8 cellular contexts compared by ENCODE assay signal in genomic region chr17:42101513-42102292, GRCh38. TPM values are rescaled to one million over a fixed set of nuclear protein-coding genes. Genes with fewer than 3 reads are reported as not detected.
A peak's percentile ranks its signal among the peaks of the same experiment; 100 is the strongest.
DNase-seq lines count a peak whose midpoint lies in the region; ATAC-seq, FAIRE-seq and TF ChIP-seq lines count a peak whose summit lies in the region.

No MANE protein-coding gene starts in this region.

- FAIRE-seq in GM19239 (lab: Jason Lieb, UNC) = no peak

- peaks cover 0 to 11% (median 9%) of the 10 kb centered on the region in 4 donors for H3K4me1 ChIP-seq in transverse colon

- H3K27ac ChIP-seq in transverse colon = no peak overlapping the region

- ATAC-seq in HG03095 (IDR thresholded peaks at IDR 0.05; ENCODE audit: unreplicated experiment) = no peak

- intact Hi-C loops in transverse colon (cut with DNase I; ENCODE audit: low total_unique reads) = no loop called here

- in situ Hi-C loops in transverse colon (cut with MboI; ENCODE audit: low pct_ligation_motif_present in 1 of 4, low pct_unique_long_range_greater_than_20kb in 1 of 4, low sequenced_read_pairs in 3 of 4) = loop anchor here in 2 of 4 donors (10.0 kb wide), 1 partner anchor 137 kb away; the partner anchor contains the start of gene CNP (in 2 of the 2)

- no peak for TF ChIP-seq POLR2A in transverse colon (IDR thresholded peaks at IDR 0.05)

- no peak overlapping the region for H3K4me3 ChIP-seq in transverse colon

- peak; percentile 94 for DNase-seq in AG20443 (ENCODE audit: low spot score)
- DNase-seq in GM19239 (ENCODE audit: insufficient read length, low spot score) = peak; percentile 75
- DNase-seq in activated T-helper 1 cell treated with Interleukin-2 at 50 U/mL for 16 hours (ENCODE audit: low read depth) = peak; percentile 32
- peak; percentile 48 for DNase-seq in fibroblast of the conjunctiva (ENCODE audit: low read depth)
- peak; percentile 35 for DNase-seq in occipital lobe (lab: John Stamatoyannopoulos, UW)
- DNase-seq in transverse colon = peak; percentile 82

- WGBS in transverse colon (ENCODE audit: low coverage in 1 of 2), 2 donors = 46 to 100% methylated on average over 1 to 7 of the region's 14 CpGs

- TF ChIP-seq CTCF in transverse colon (IDR thresholded peaks at IDR 0.05) = peak; percentile 70 to 86 (median 85)

- H3K9me3 ChIP-seq in transverse colon = no peaks in the 10 kb centered on the region

- peaks cover 0 to 5% (median 0%) of the 10 kb centered on the region in 4 donors for H3K36me3 ChIP-seq in transverse colon

- peaks cover 21% of the 10 kb centered on the region for H3K27me3 ChIP-seq in transverse colon

- TF ChIP-seq EP300 in transverse colon (IDR thresholded peaks at IDR 0.05; ENCODE audit: low read depth) = no peak

TF ChIP-seq in PFSK-1, 5 proteins besides CTCF, POLR2A, EP300 and RAD21:
- no peak for TF ChIP-seq POLR2AphosphoS5 (IDR thresholded peaks at IDR 0.05; ENCODE audit: low read depth, low read length)
- peak; percentile 39 for TF ChIP-seq FOXP2 (optimal IDR thresholded peaks at IDR 0.05; ENCODE audit: borderline replicate concordance, extremely low read depth, extremely low read length, insufficient read depth)

RNA-seq across cellular contexts. Expression of gene ZNF385C, which starts 3.4 kb away (rescaled TPM):
- polyA plus RNA-seq in PFSK-1 (2012; ENCODE audit: insufficient read length, low read depth) = 0.97 TPM
- total RNA-seq in occipital lobe = 0.31 TPM
- total RNA-seq in transverse colon = under 1 TPM in 2 of 4 donors, not detected in 2; 0.27 to 0.48 TPM

RNA-seq across cellular contexts. Expression of gene DHX58, which starts 10.8 kb away (rescaled TPM):
- polyA plus RNA-seq in PFSK-1 (2012; ENCODE audit: insufficient read length, low read depth) = 1.6 TPM
- 1.1 TPM for total RNA-seq in occipital lobe
- total RNA-seq in transverse colon = 10 to 100 TPM in 3 of 4 donors, 1 to 10 TPM in 1; 4.6 to 14.6 (median 12.8) TPM

RNA-seq across cellular contexts. Expression of gene KAT2A, which starts 19.5 kb away (rescaled TPM):
- polyA plus RNA-seq in PFSK-1 (2012; ENCODE audit: insufficient read length, low read depth) = 91.2 TPM
- 9.0 TPM for total RNA-seq in occipital lobe
- total RNA-seq in transverse colon = 100 to 1,000 TPM in 1 of 4 donors, 10 to 100 TPM in 3; 16.9 to 154 (median 48.9) TPM

RNA-seq across cellular contexts. Expression of gene HSPB9, which starts 20.9 kb away (rescaled TPM):
- 0.61 TPM for polyA plus RNA-seq in PFSK-1 (2012; ENCODE audit: insufficient read length, low read depth)
- total RNA-seq in occipital lobe = not detected
- under 1 TPM in 1 of 4 donors, not detected in 3; 0.14 TPM for total RNA-seq in transverse colon

RNA-seq across cellular contexts. Expression of gene C17orf113, which starts 51.3 kb away (rescaled TPM):
- 0.97 TPM for polyA plus RNA-seq in PFSK-1 (2012; ENCODE audit: insufficient read length, low read depth)
- total RNA-seq in occipital lobe = 3.7 TPM
- total RNA-seq in transverse colon = 1 to 10 TPM in 2 of 4 donors, under 1 TPM in 1, not detected in 1; 0.37 to 4.1 (median 3.7) TPM

Comparison
In these comparisons a context has a peak if more than half of its experiments do, and no peak if none do; other contexts are left out.
1. DNase-seq: peak in every context shown above with its lines; median percentile 94 in AG20443; 82 in transverse colon; 75 in GM19239; 48 in fibroblast of the conjunctiva; 35 in occipital lobe; 32 in activated T-helper 1 cell treated with Interleukin-2 at 50 U/mL for 16 hours.